Comparison of ENCODE assay signal across 23 cellular contexts in the genomic region with DNA sequence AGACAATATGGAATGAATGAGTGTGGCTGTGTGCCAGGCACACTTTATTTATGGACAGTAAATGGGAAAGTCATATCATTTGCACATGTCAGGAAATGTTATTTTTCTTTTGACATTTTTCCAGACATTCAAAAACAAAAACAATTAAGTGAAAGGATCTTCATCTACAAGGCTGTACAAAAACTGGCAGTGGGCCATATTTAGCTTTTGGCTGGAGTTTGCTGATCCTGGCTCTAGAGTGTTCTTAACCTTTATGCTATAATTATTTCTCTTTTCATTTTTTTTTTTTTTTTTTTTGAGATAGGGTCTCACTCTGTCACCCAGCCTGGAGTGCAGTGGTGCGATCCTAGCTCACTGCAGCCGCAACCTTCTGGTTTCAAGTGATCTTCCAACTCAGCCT. TPM values are rescaled to one million over a fixed set of nuclear protein-coding genes. Genes with fewer than 3 reads are reported as not detected.
A peak's percentile ranks its signal among the peaks of the same experiment; 100 is the strongest.
DNase-seq lines count a peak whose midpoint lies in the region; ATAC-seq, FAIRE-seq and TF ChIP-seq lines count a peak whose summit lies in the region.
"Had no signal": no experiment of that assay in that cellular context is flagged by ENCODE, and none has a peak within 500 bp of the region (broad histone marks: within the 10 kb centered on the region; RNA-seq: fewer than 3 reads in every experiment).

No MANE protein-coding gene starts in this region.

- no peaks in the 10 kb centered on the region for H3K27me3 ChIP-seq in right lobe of liver
- H3K27me3 ChIP-seq in HepG2 (ENCODE audit: control insufficient read depth in 1 of 2, insufficient read depth in 2 of 2, low read length in 2 of 2): no peaks in the 10 kb centered on the region
- H3K27me3 ChIP-seq: BE2C had no signal

- intact Hi-C loops in right lobe of liver (cut with DNase I): loop anchor here in 1 of 2 donors (10.0 kb wide), 1 partner anchor 340 kb away; no protein-coding TSS in a partner anchor
- intact Hi-C loops in HepG2 (cut with micrococcal nuclease; ENCODE audit: unreplicated experiment): no loop called here
- intact Hi-C loops in OCI-LY7 (cut with micrococcal nuclease; ENCODE audit: unreplicated experiment): no loop called here

- no peaks in the 10 kb centered on the region for H4K20me1 ChIP-seq in HepG2 (ENCODE audit: insufficient read depth, low read length)
- H4K20me1 ChIP-seq in OCI-LY7 (ENCODE audit: insufficient read depth, low read length): no peaks in the 10 kb centered on the region

- no peaks in the 10 kb centered on the region for H3K9me3 ChIP-seq in right lobe of liver
- H3K9me3 ChIP-seq in HepG2 (ENCODE audit: low read length): no peaks in the 10 kb centered on the region
- H3K9me3 ChIP-seq in OCI-LY7 (ENCODE audit: low read length): no peaks in the 10 kb centered on the region
- H3K9me3 ChIP-seq: BE2C, SK-N-SH had no signal

- DNase-seq in right lobe of liver: no peak
- no peak for DNase-seq in HepG2 (ENCODE audit: low spot score)
- no peak for DNase-seq in OCI-LY7 (ENCODE audit: low spot score)
- no peak for DNase-seq in coronary artery (ENCODE audit: low spot score)
- DNase-seq: BE2C; CD4-positive, CD25-positive, alpha-beta regulatory T cell; GDM1; Kasumi-1; NCI-H1436 treated with DMSO at 0.1 percent for 48 hours; NCI-H1930; NCI-H524 treated with DMSO at 0.1 percent for 48 hours; PC-9; SIG-M5; SK-N-SH had no signal

- ATAC-seq in right lobe of liver: peak in 3 of 4 donors; percentile 17 to 31 (median 19)
- ATAC-seq in HepG2: no peak
- ATAC-seq in HG02973 (IDR thresholded peaks at IDR 0.05; ENCODE audit: unreplicated experiment): no peak
- ATAC-seq in stimulated activated memory B cell treated with anti-CD40 and anti-IgM and Interleukin-4, amounts not matched to agents 10 μg/mL and 1 μg/mL and 100 μg/mL, for 72 hours: no peak
- ATAC-seq in GM18858 (IDR thresholded peaks at IDR 0.05; ENCODE audit: unreplicated experiment): no peak

- POLR2A ChIA-PET in HepG2 (lab: Yijun Ruan, JAX) (no interaction called here), OCI-LY7 (lab: Charles Lee) (interaction anchor here (0.7 kb wide), 1 partner anchor 22 kb away, joined by 4 read pairs; a partner anchor contains a TSS)

- H3K36me3 Mint-ChIP-seq in stimulated activated memory B cell treated with anti-CD40 and anti-IgM and Interleukin-4, amounts not matched to agents 10 μg/mL and 1 μg/mL and 100 μg/mL, for 72 hours: no peaks in the 10 kb centered on the region
- H3K36me3 Mint-ChIP-seq: CD4-positive, CD25-positive, alpha-beta regulatory T cell; IgD-negative memory B cell had no signal

- no peaks in the 10 kb centered on the region for H3K36me3 ChIP-seq in right lobe of liver
- H3K36me3 ChIP-seq in HepG2 (replicated peaks in 1 of 2; ENCODE audit: control insufficient read depth in 1 of 2, insufficient read depth in 2 of 2, low read length in 2 of 2): no peaks in the 10 kb centered on the region
- no peaks in the 10 kb centered on the region for H3K36me3 ChIP-seq in OCI-LY7 (ENCODE audit: insufficient read depth, low read length)
- H3K36me3 ChIP-seq: BE2C had no signal

- no peak overlapping the region for H3K9ac ChIP-seq in HepG2 (ENCODE audit: insufficient read depth, low read depth, low read length)
- H3K9ac ChIP-seq: SK-N-SH had no signal

- TF ChIP-seq RAD21 in HepG2 (CRISPR knock-in tag; IDR thresholded peaks at IDR 0.05): no peak

- no peak for FAIRE-seq in HepG2 (lab: Jason Lieb, UNC)
- peak; percentile 4 for FAIRE-seq in endometrium (lab: Jason Lieb, UNC)
- FAIRE-seq: A204.1 had no signal

- TF ChIP-seq CTCF in right lobe of liver (IDR thresholded peaks at IDR 0.05) (no peak), HepG2 (CRISPR knock-in tag; IDR thresholded peaks at IDR 0.05) (no peak), OCI-LY7 (conservative IDR thresholded peaks at IDR 0.05; ENCODE audit: low read length) (no peak), coronary artery (IDR thresholded peaks at IDR 0.05) (no peak)

- BruUV-seq in HepG2 (replicated peaks; lab: Mats Ljungman, UMichigan): no TSS peak
- no TSS peak for BruUV-seq in OCI-LY7 (replicated peaks; lab: Mats Ljungman, UMichigan)

- TF ChIP-seq POLR2A in right lobe of liver (IDR thresholded peaks at IDR 0.05): no peak
- TF ChIP-seq POLR2A in HepG2 (IDR thresholded peaks at IDR 0.05; ENCODE audit: insufficient read depth in 1 of 2, low read depth in 2 of 2, low read length in 2 of 2): no peak

- H2AFZ ChIP-seq in HepG2 (ENCODE audit: low read length) (no peak overlapping the region), OCI-LY7 (ENCODE audit: low read length) (no peak overlapping the region)
- H2AFZ ChIP-seq: PC-9 had no signal

- no peaks in the 10 kb centered on the region for H3K27me3 Mint-ChIP-seq in stimulated activated memory B cell treated with anti-CD40 and anti-IgM and Interleukin-4, amounts not matched to agents 10 μg/mL and 1 μg/mL and 100 μg/mL, for 72 hours
- H3K27me3 Mint-ChIP-seq: CD4-positive, CD25-positive, alpha-beta regulatory T cell had no signal

- in situ Hi-C loops in HepG2 (cut with HindIII; ENCODE audit: extremely low pct_ligation_motif_present, low pct_unique_long_range_greater_than_20kb): no loop called here

- no peaks in the 10 kb centered on the region for H3K9me3 Mint-ChIP-seq in stimulated activated memory B cell treated with anti-CD40 and anti-IgM and Interleukin-4, amounts not matched to agents 10 μg/mL and 1 μg/mL and 100 μg/mL, for 72 hours
- H3K9me3 Mint-ChIP-seq: CD4-positive, CD25-positive, alpha-beta regulatory T cell; IgD-negative memory B cell had no signal

- no peak overlapping the region for H3K4me2 ChIP-seq in HepG2 (ENCODE audit: low read depth, low read length)
- no peak overlapping the region for H3K4me2 ChIP-seq in OCI-LY7 (ENCODE audit: low read length)
- H3K4me2 ChIP-seq: PC-9, SK-N-SH had no signal

- H3K4me1 ChIP-seq in right lobe of liver (no peaks in the 10 kb centered on the region), HepG2 (ENCODE audit: insufficient read depth, low read length) (peaks cover 22% of the 10 kb centered on the region), OCI-LY7 (ENCODE audit: insufficient read depth, low read length, poor library complexity, severe bottlenecking) (peaks cover 80% of the 10 kb centered on the region)
- H3K4me1 ChIP-seq: BE2C had no signal

- H3K79me2 ChIP-seq in HepG2 (ENCODE audit: insufficient read depth, low read length) (no peaks in the 10 kb centered on the region), OCI-LY7 (ENCODE audit: insufficient read depth, low read depth, low read length) (no peaks in the 10 kb centered on the region)

- no peak overlapping the region for H3K4me3 ChIP-seq in right lobe of liver
- no peak overlapping the region for H3K4me3 ChIP-seq in HepG2 (replicated peaks in 1 of 3; ENCODE audit: insufficient read depth in 1 of 3, low read depth in 2 of 3, low read length in 3 of 3)
- H3K4me3 ChIP-seq in OCI-LY7 (ENCODE audit: low read depth, low read length, poor library complexity, severe bottlenecking): no peak overlapping the region
- H3K4me3 ChIP-seq in coronary artery: no peak overlapping the region
- H3K4me3 ChIP-seq: PC-9 had no signal

- no peaks in the 10 kb centered on the region for H3K9me2 ChIP-seq in OCI-LY7 (ENCODE audit: insufficient read depth, low read length)
- H3K9me2 ChIP-seq: SK-N-SH had no signal

- CTCF ChIA-PET in HepG2 (lab: Yijun Ruan, JAX; ENCODE audit: low intra/inter-chr PET ratio, low total read pairs) (no interaction called here), OCI-LY7 (lab: Charles Lee; ENCODE audit: unreplicated experiment) (no interaction called here)

- H3K4me3 Mint-ChIP-seq in stimulated activated memory B cell treated with anti-CD40 and anti-IgM and Interleukin-4, amounts not matched to agents 10 μg/mL and 1 μg/mL and 100 μg/mL, for 72 hours: no peak overlapping the region
- H3K4me3 Mint-ChIP-seq: CD4-positive, CD25-positive, alpha-beta regulatory T cell; IgD-negative memory B cell had no signal

- H3K27ac ChIP-seq in right lobe of liver (no peak overlapping the region), HepG2 (ENCODE audit: extremely low read length, insufficient read depth, low read length) (no peak overlapping the region), OCI-LY7 (ENCODE audit: low read depth, low read length, poor library complexity, severe bottlenecking) (peak overlapping the region; percentile 90), coronary artery (no peak overlapping the region)
- H3K27ac ChIP-seq: PC-9, RWPE1 had no signal

- no peak for TF ChIP-seq EP300 in HepG2 (IDR thresholded peaks at IDR 0.05; ENCODE audit: low read depth in 2 of 2, low read length in 2 of 2)
- no peak for TF ChIP-seq EP300 in HepG2 (CRISPR knock-in tag; IDR thresholded peaks at IDR 0.05; ENCODE audit: borderline replicate concordance)

- WGBS in right lobe of liver (ENCODE audit: insufficient coverage, low coverage, low lambda C conversion rate, missing lambda C conversion rate): 75% methylated on average over 2 of the region's 2 CpGs
- 61% methylated on average over 2 of the region's 2 CpGs for WGBS in HepG2 (ENCODE audit: low lambda C conversion rate)

- peaks cover 46% of the 10 kb centered on the region for H3K4me1 Mint-ChIP-seq in stimulated activated memory B cell treated with anti-CD40 and anti-IgM and Interleukin-4, amounts not matched to agents 10 μg/mL and 1 μg/mL and 100 μg/mL, for 72 hours

- no peak overlapping the region for H3K27ac Mint-ChIP-seq in stimulated activated memory B cell treated with anti-CD40 and anti-IgM and Interleukin-4, amounts not matched to agents 10 μg/mL and 1 μg/mL and 100 μg/mL, for 72 hours
- H3K27ac Mint-ChIP-seq: CD4-positive, CD25-positive, alpha-beta regulatory T cell had no signal

RNA-seq across cellular contexts. Expression of a gene that starts 6.5 kb away (rescaled TPM):
- 1 to 10 TPM in 1 of 6 experiments, under 1 TPM in 2, not detected in 3; 0.27 to 1.6 (median 0.55) TPM for total RNA-seq in right lobe of liver
- total RNA-seq in HepG2 (2016; rRNA removed; fragmentation: Illumina TruSeq; extraction: Trizol): 0.20 and 1.0 TPM in 2 replicates
- 0.26 and 0.30 TPM in 2 replicates for total RNA-seq in HepG2 (2016; cell fraction: cytosol; rRNA removed; fragmentation: Illumina TruSeq; extraction: Trizol; ENCODE audit: low read depth)
- total RNA-seq in HepG2 (2016; cell fraction: insoluble cytoplasmic fraction; rRNA removed; fragmentation: Illumina TruSeq; extraction: Trizol): 0.25 and 0.84 TPM in 2 replicates
- total RNA-seq in HepG2 (2016; cell fraction: membrane; rRNA removed; fragmentation: Illumina TruSeq; extraction: Trizol): 0.49 and 0.62 TPM in 2 replicates
- 0.78 and 0.90 TPM in 2 replicates for total RNA-seq in HepG2 (2016; cell fraction: nucleus; rRNA removed; fragmentation: Illumina TruSeq; extraction: Trizol)
- 1.5 and 1.8 TPM in 2 replicates for polyA plus RNA-seq in HepG2 (2011; rRNA removed)
- polyA plus RNA-seq in HepG2 (2011; cell fraction: cytosol; rRNA removed): 1.0 and 1.7 TPM in 2 replicates
- 1.2 and 1.4 TPM in 2 replicates for polyA plus RNA-seq in HepG2 (2011; cell fraction: nucleus; rRNA removed)
- polyA plus RNA-seq in HepG2 (2012): 1.5 and 2.6 TPM in 2 replicates
- 0.10 and 0.31 TPM in 2 replicates for polyA plus RNA-seq in HepG2 (2016; cell fraction: cytosol; fragmentation: Illumina TruSeq; extraction: Trizol; ENCODE audit: low read depth)
- 0.24 and 0.45 TPM in 2 replicates for polyA plus RNA-seq in HepG2 (2016; cell fraction: insoluble cytoplasmic fraction; fragmentation: Illumina TruSeq; extraction: Trizol; ENCODE audit: low read depth)
- polyA plus RNA-seq in HepG2 (2016; cell fraction: membrane; fragmentation: Illumina TruSeq; extraction: Trizol; ENCODE audit: low read depth): 0.22 and 0.38 TPM in 2 replicates
- 1.9 and 2.1 TPM in 2 replicates for polyA plus RNA-seq in HepG2 (2016; cell fraction: nucleus; fragmentation: Illumina TruSeq; extraction: Trizol; ENCODE audit: insufficient read depth, low read depth)
- 1.4 and 15.3 TPM in 2 replicates for polyA minus RNA-seq in HepG2 (2011; rRNA and poly(A)+ RNA removed; ENCODE audit: low replicate concordance)
- 0.40 and 1.7 TPM in 2 replicates for polyA minus RNA-seq in HepG2 (2011; cell fraction: cytosol; rRNA and poly(A)+ RNA removed)
- polyA minus RNA-seq in HepG2 (2011; cell fraction: nucleus; rRNA and poly(A)+ RNA removed): 1.2 and 1.5 TPM in 2 replicates
- total RNA-seq in OCI-LY7 (2014; rRNA removed; shearing (Covaris generic)): 18.1 and 22.3 TPM in 2 replicates
- 16.1 and 20.9 TPM in 2 replicates for total RNA-seq in OCI-LY7 (2022)

RNA-seq across cellular contexts. Expression of a gene that starts 22.2 kb away (rescaled TPM):
- total RNA-seq in right lobe of liver (10 to 100 TPM in 2 of 6 experiments, 1 to 10 TPM in 1, under 1 TPM in 3; 0.24 to 19.2 (median 1.4) TPM), HepG2 (2016; rRNA removed; fragmentation: Illumina TruSeq; extraction: Trizol) (not detected in 2 replicates), OCI-LY7 (2022) (12.6 and 16.0 TPM in 2 replicates)
- total RNA-seq in HepG2 (2016; cell fraction: cytosol; rRNA removed; fragmentation: Illumina TruSeq; extraction: Trizol; ENCODE audit: low read depth): not detected in 2 replicates
- not detected in 2 replicates for total RNA-seq in HepG2 (2016; cell fraction: insoluble cytoplasmic fraction; rRNA removed; fragmentation: Illumina TruSeq; extraction: Trizol)
- total RNA-seq in HepG2 (2016; cell fraction: membrane; rRNA removed; fragmentation: Illumina TruSeq; extraction: Trizol): not detected in 2 replicates
- total RNA-seq in HepG2 (2016; cell fraction: nucleus; rRNA removed; fragmentation: Illumina TruSeq; extraction: Trizol): not detected in 2 replicates
- 0.21 TPM in 1 of 2 replicates, not detected in the other for polyA plus RNA-seq in HepG2 (2011; rRNA removed)
- 0.18 TPM in 1 of 2 replicates, not detected in the other for polyA plus RNA-seq in HepG2 (2011; cell fraction: cytosol; rRNA removed)
- 0.12 TPM in 1 of 2 replicates, not detected in the other for polyA plus RNA-seq in HepG2 (2011; cell fraction: nucleus; rRNA removed)
- polyA plus RNA-seq in HepG2 (2012): 0.16 and 0.45 TPM in 2 replicates
- not detected in 2 replicates for polyA plus RNA-seq in HepG2 (2016; cell fraction: cytosol; fragmentation: Illumina TruSeq; extraction: Trizol; ENCODE audit: low read depth)
- polyA plus RNA-seq in HepG2 (2016; cell fraction: insoluble cytoplasmic fraction; fragmentation: Illumina TruSeq; extraction: Trizol; ENCODE audit: low read depth): not detected in 2 replicates
- 0.09 TPM in 1 of 2 replicates, not detected in the other for polyA plus RNA-seq in HepG2 (2016; cell fraction: membrane; fragmentation: Illumina TruSeq; extraction: Trizol; ENCODE audit: low read depth)
- polyA plus RNA-seq in HepG2 (2016; cell fraction: nucleus; fragmentation: Illumina TruSeq; extraction: Trizol; ENCODE audit: insufficient read depth, low read depth): not detected in 2 replicates
- 1.1 TPM in 1 of 2 replicates, not detected in the other for polyA minus RNA-seq in HepG2 (2011; rRNA and poly(A)+ RNA removed; ENCODE audit: low replicate concordance)
- not detected in 2 replicates for polyA minus RNA-seq in HepG2 (2011; cell fraction: cytosol; rRNA and poly(A)+ RNA removed)
- polyA minus RNA-seq in HepG2 (2011; cell fraction: nucleus; rRNA and poly(A)+ RNA removed): 0.26 TPM in 1 of 2 replicates, not detected in the other
- 9.7 and 14.4 TPM in 2 replicates for total RNA-seq in OCI-LY7 (2014; rRNA removed; shearing (Covaris generic))
- total RNA-seq: MCF 10A, PC-9 had no signal

RNA-seq across cellular contexts. Expression of a gene that starts 42.7 kb away (rescaled TPM):
- total RNA-seq in right lobe of liver (1 to 10 TPM in 5 of 6 experiments, under 1 TPM in 1; 0.90 to 2.7 (median 1.8) TPM), HepG2 (2016; rRNA removed; fragmentation: Illumina TruSeq; extraction: Trizol) (0.04 TPM in 1 of 2 replicates, not detected in the other), OCI-LY7 (2022) (68.3 and 76.1 TPM in 2 replicates)
- not detected in 2 replicates for total RNA-seq in HepG2 (2016; cell fraction: cytosol; rRNA removed; fragmentation: Illumina TruSeq; extraction: Trizol; ENCODE audit: low read depth)
- total RNA-seq in HepG2 (2016; cell fraction: insoluble cytoplasmic fraction; rRNA removed; fragmentation: Illumina TruSeq; extraction: Trizol): 0.15 and 0.17 TPM in 2 replicates
- 0.21 TPM in 1 of 2 replicates, not detected in the other for total RNA-seq in HepG2 (2016; cell fraction: membrane; rRNA removed; fragmentation: Illumina TruSeq; extraction: Trizol)
- total RNA-seq in HepG2 (2016; cell fraction: nucleus; rRNA removed; fragmentation: Illumina TruSeq; extraction: Trizol): 0.13 TPM in 1 of 2 replicates, not detected in the other
- 0.73 and 0.90 TPM in 2 replicates for polyA plus RNA-seq in HepG2 (2011; rRNA removed)
- 0.44 and 0.58 TPM in 2 replicates for polyA plus RNA-seq in HepG2 (2011; cell fraction: cytosol; rRNA removed)
- 1.4 and 1.9 TPM in 2 replicates for polyA plus RNA-seq in HepG2 (2011; cell fraction: nucleus; rRNA removed)
- 6.9 and 8.3 TPM in 2 replicates for polyA plus RNA-seq in HepG2 (2012)
- 0.07 and 0.09 TPM in 2 replicates for polyA plus RNA-seq in HepG2 (2016; cell fraction: cytosol; fragmentation: Illumina TruSeq; extraction: Trizol; ENCODE audit: low read depth)
- 0.15 and 0.23 TPM in 2 replicates for polyA plus RNA-seq in HepG2 (2016; cell fraction: insoluble cytoplasmic fraction; fragmentation: Illumina TruSeq; extraction: Trizol; ENCODE audit: low read depth)
- 0.22 and 0.23 TPM in 2 replicates for polyA plus RNA-seq in HepG2 (2016; cell fraction: membrane; fragmentation: Illumina TruSeq; extraction: Trizol; ENCODE audit: low read depth)
- polyA plus RNA-seq in HepG2 (2016; cell fraction: nucleus; fragmentation: Illumina TruSeq; extraction: Trizol; ENCODE audit: insufficient read depth, low read depth): 0.51 and 1.3 TPM in 2 replicates
- 0.14 and 0.19 TPM in 2 replicates for polyA minus RNA-seq in HepG2 (2011; rRNA and poly(A)+ RNA removed; ENCODE audit: low replicate concordance)
- not detected in 2 replicates for polyA minus RNA-seq in HepG2 (2011; cell fraction: cytosol; rRNA and poly(A)+ RNA removed)
- 0.13 and 0.87 TPM in 2 replicates for polyA minus RNA-seq in HepG2 (2011; cell fraction: nucleus; rRNA and poly(A)+ RNA removed)
- total RNA-seq in OCI-LY7 (2014; rRNA removed; shearing (Covaris generic)): 40.9 and 41.8 TPM in 2 replicates
- total RNA-seq: Daoy, MCF 10A, PC-9 had no signal

Comparison
In these comparisons a context has a peak if more than half of its experiments do, and no peak if none do; other contexts are left out.
1. ATAC-seq: peak in right lobe of liver (3 of 4); none in HepG2 (single experiment), HG02973 (single experiment), stimulated activated memory B cell treated with anti-CD40 and anti-IgM and Interleukin-4, amounts not matched to agents 10 μg/mL and 1 μg/mL and 100 μg/mL, for 72 hours (single experiment) and GM18858 (single experiment).
2. RNA of a gene that starts 6.5 kb away (total RNA-seq): 16.1 to 22.3 TPM in OCI-LY7; 0.20 to 1.0 TPM in HepG2 and 0.27 to 1.6 TPM in right lobe of liver; every median in the first group is over 4 times any median in the second.
3. RNA of a gene that starts 42.7 kb away (total RNA-seq): 40.9 to 76.1 TPM in OCI-LY7; 0.90 to 2.7 TPM in right lobe of liver and 0.04 to 0.21 TPM in HepG2; every median in the first group is over 10 times any median in the second.